8 cellular contexts compared by ENCODE assay signal in genomic region chr9:133658442-133659431, GRCh38. TPM values are rescaled to one million over a fixed set of nuclear protein-coding genes. Genes with fewer than 3 reads are reported as not detected.
DNase-seq lines count a peak whose midpoint lies in the region; ATAC-seq and TF ChIP-seq lines count a peak whose summit lies in the region.

No MANE protein-coding gene starts in this region.

- POLR2A ChIA-PET in HEK293T (lab: Yijun Ruan, JAX): no interaction called here

- no peak overlapping the region for H3K27ac Mint-ChIP-seq in activated T-cell treated with anti-CD3 and anti-CD28 coated beads, Interleukin-2, amount 50 U/mL, for 72 hours

- CTCF ChIA-PET in HEK293T (lab: Yijun Ruan, JAX): no interaction called here

- DNase-seq in AG10803 (ENCODE audit: low read depth) (peak; percentile 11), HEK293T (ENCODE audit: extremely low spot score) (peak; percentile 71), iPS-NIHi7 (ENCODE audit: extremely low spot score) (peak; percentile 73), upper lobe of left lung (peak; percentile 44 to 86), ureter (ENCODE audit: low spot score) (no peak), germinal center (ENCODE audit: low spot score) (no peak)
- DNase-seq in activated T-cell treated with anti-CD3 and anti-CD28 coated beads, Interleukin-2, amount 50 U/mL, for 72 hours: peak in 1 of 2 donors; percentile 10

- no peak overlapping the region for H3K27ac ChIP-seq in upper lobe of left lung

- H3K27me3 Mint-ChIP-seq in activated T-cell treated with anti-CD3 and anti-CD28 coated beads, Interleukin-2, amount 50 U/mL, for 72 hours (ENCODE audit: low read depth): peaks cover 41% of the 10 kb centered on the region

- H3K36me3 Mint-ChIP-seq in activated T-cell treated with anti-CD3 and anti-CD28 coated beads, Interleukin-2, amount 50 U/mL, for 72 hours (ENCODE audit: insufficient read depth in 2 of 2): no peaks in the 10 kb centered on the region

- H3K9me3 ChIP-seq in upper lobe of left lung: no peaks in the 10 kb centered on the region

- TF ChIP-seq POLR2A in upper lobe of left lung (IDR thresholded peaks at IDR 0.05): no peak

- H3K9me3 Mint-ChIP-seq in activated T-cell treated with anti-CD3 and anti-CD28 coated beads, Interleukin-2, amount 50 U/mL, for 72 hours: no peaks in the 10 kb centered on the region

- peaks cover 0 to 13% (median 3%) of the 10 kb centered on the region in 4 donors for H3K27me3 ChIP-seq in upper lobe of left lung

- H3K4me3 ChIP-seq in AG10803 (ENCODE audit: low read length): no peak overlapping the region
- peak overlapping the region in 3 of 4 donors; percentile 6 to 31 (median 21) for H3K4me3 ChIP-seq in upper lobe of left lung

- no peak for TF ChIP-seq EP300 in upper lobe of left lung (IDR thresholded peaks at IDR 0.05)

- peak; percentile 22 for ATAC-seq in activated T-cell treated with anti-CD3 and anti-CD28 coated beads, Interleukin-2, amount 50 U/mL, for 72 hours (replicated peaks in 1 of 2)
- ATAC-seq in upper lobe of left lung (ENCODE audit: low FRiP score in 2 of 2) (peak; percentile 56 to 68), HG03280 (IDR thresholded peaks at IDR 0.05; ENCODE audit: unreplicated experiment) (no peak)

- TF ChIP-seq CTCF in AG10803 (conservative IDR thresholded peaks at IDR 0.05; ENCODE audit: low read length): no peak
- TF ChIP-seq CTCF in upper lobe of left lung (IDR thresholded peaks at IDR 0.05): no peak

- 22 to 34% methylated on average over 9 to 46 of the region's 46 CpGs for WGBS in upper lobe of left lung, 2 donors

- peaks cover 38% of the 10 kb centered on the region for H3K4me1 Mint-ChIP-seq in activated T-cell treated with anti-CD3 and anti-CD28 coated beads, Interleukin-2, amount 50 U/mL, for 72 hours (ENCODE audit: low read depth)

- peak overlapping the region in 1 of 2 donors; percentile 52 for H3K4me3 Mint-ChIP-seq in activated T-cell treated with anti-CD3 and anti-CD28 coated beads, Interleukin-2, amount 50 U/mL, for 72 hours

- peaks cover 12 to 18% (median 15%) of the 10 kb centered on the region in 4 donors for H3K4me1 ChIP-seq in upper lobe of left lung

- H3K36me3 ChIP-seq in upper lobe of left lung: no peaks in the 10 kb centered on the region

TF ChIP-seq in HEK293T, 16 proteins besides CTCF, POLR2A, EP300 and RAD21:
- TF ChIP-seq L3MBTL2 (conservative IDR thresholded peaks at IDR 0.05) (peak; percentile 37), HDGF (IDR thresholded peaks at IDR 0.05; ENCODE audit: borderline replicate concordance) (no peak)
TF ChIP-seq in HEK293T: peak in this region for 1.

RNA-seq across cellular contexts. Expression of gene DBH, which starts 22.6 kb away (rescaled TPM):
- not detected for total RNA-seq in activated T-cell treated with anti-CD3 and anti-CD28 coated beads, Interleukin-2, amount 50 U/mL, for 72 hours
- total RNA-seq in upper lobe of left lung (under 1 TPM in 1 of 6 donors, not detected in 5; 0.27 TPM), ureter (not detected)

RNA-seq across cellular contexts. Expression of gene FAM163B, which starts 49.5 kb away (rescaled TPM):
- not detected for total RNA-seq in activated T-cell treated with anti-CD3 and anti-CD28 coated beads, Interleukin-2, amount 50 U/mL, for 72 hours
- total RNA-seq in upper lobe of left lung (not detected), ureter (not detected)

Comparison
In these comparisons a context has a peak if more than half of its experiments do, and no peak if none do; other contexts are left out.
1. DNase-seq: peak in AG10803 (single experiment), HEK293T (single experiment), iPS-NIHi7 (single experiment) and upper lobe of left lung (2 of 2); none in ureter (single experiment) and germinal center (single experiment).